In the genomic region with DNA sequence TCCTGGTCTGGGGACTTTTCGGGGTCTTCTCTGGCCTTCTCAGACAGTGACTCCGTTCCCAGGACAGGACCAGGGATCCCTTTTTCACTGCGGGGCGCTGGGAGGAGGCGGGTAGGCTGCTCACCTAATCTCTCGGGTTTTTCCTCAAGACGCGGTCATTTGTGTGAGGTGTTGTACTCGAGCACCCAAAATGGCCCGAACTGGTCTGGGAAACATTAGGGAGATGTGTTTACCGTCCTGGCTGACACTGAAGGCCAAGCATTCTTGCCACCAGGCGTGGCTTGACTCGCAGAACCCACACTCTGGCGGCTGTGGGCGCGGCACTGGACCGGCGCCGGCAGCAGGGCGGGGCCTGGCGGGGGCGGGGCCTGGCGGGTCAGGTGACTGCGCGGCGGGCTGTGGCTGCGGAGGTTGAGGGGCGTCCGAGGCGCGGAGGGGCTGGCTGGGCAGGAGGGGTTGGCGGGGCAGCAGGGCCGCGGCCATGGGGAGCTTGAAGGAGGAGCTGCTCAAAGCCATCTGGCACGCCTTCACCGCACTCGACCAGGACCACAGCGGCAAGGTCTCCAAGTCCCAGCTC, we compare ENCODE assay signal across 8 cellular contexts. TPM values are rescaled to one million over a fixed set of nuclear protein-coding genes. Genes with fewer than 3 reads are reported as not detected.
DNase-seq lines count a peak whose midpoint lies in the region; ATAC-seq and TF ChIP-seq lines count a peak whose summit lies in the region.

Gene SWAP70, plus strand, starts transcription at position 379 of the 577 bp plus-strand sequence. Its CDS starts 103 bp downstream, at position 482.

- peak within 1 kb of the TSS; percentile 53 for H3K27ac Mint-ChIP-seq in activated naive CD4-positive, alpha-beta T cell treated with anti-CD3 and anti-CD28 coated beads for 36 hours

- CTCF ChIA-PET in activated naive CD4-positive, alpha-beta T cell treated with anti-CD3 and anti-CD28 coated beads for 36 hours (lab: Charles Lee): no interaction called here

- H3K9me3 ChIP-seq in HUES48 (ENCODE audit: control insufficient read depth, insufficient read depth, low read length): peaks cover 3% of the 10 kb centered on the region; the same call in 1 of the 2 replicates

- H3K27me3 ChIP-seq in HUES48 (ENCODE audit: control insufficient read depth, insufficient read depth, low read length): no peaks in the 10 kb centered on the region

- peak within 1 kb of the TSS; percentile 90 for H3K27ac ChIP-seq in HUES48 (ENCODE audit: low read depth, low read length)

- H3K36me3 ChIP-seq in HUES48 (ENCODE audit: control insufficient read depth, insufficient read depth, low read length): peaks cover 5% of the 10 kb centered on the region; the same call in 1 of the 2 replicates

- peaks cover 17% of the 10 kb centered on the region for H3K4me1 Mint-ChIP-seq in activated naive CD4-positive, alpha-beta T cell treated with anti-CD3 and anti-CD28 coated beads for 36 hours (ENCODE audit: low read depth)

- intact Hi-C loops in activated naive CD4-positive, alpha-beta T cell treated with anti-CD3 and anti-CD28 coated beads for 36 hours (cut with micrococcal nuclease): loop anchor here (1.0 to 5.0 kb wide), 4 partner anchors 39 to 644 kb away; partner anchors contain the start of gene ADM

- peaks cover 4% of the 10 kb centered on the region for H3K36me3 Mint-ChIP-seq in activated naive CD4-positive, alpha-beta T cell treated with anti-CD3 and anti-CD28 coated beads for 36 hours (ENCODE audit: low read depth)

- peak within 1 kb of the TSS; percentile 98 for H3K4me3 ChIP-seq in HUES48 (ENCODE audit: low read depth, low read length)

- ATAC-seq in GM21423 (IDR thresholded peaks at IDR 0.05; ENCODE audit: unreplicated experiment): peak; percentile 86

- DNase-seq in DMS153 treated with DMSO at 0.1 percent for 48 hours (lab: John Stamatoyannopoulos, UW; ENCODE audit: unreplicated experiment) (peak; percentile 27), germinal center (ENCODE audit: low spot score) (peak; percentile 88), occipital lobe (lab: John Stamatoyannopoulos, UW) (peak; percentile 56), superior temporal gyrus (ENCODE audit: extremely low spot score) (peak; percentile 60)
- DNase-seq in activated naive CD4-positive, alpha-beta T cell treated with anti-CD3 and anti-CD28 coated beads for 36 hours: peak; percentile 72

- peak within 1 kb of the TSS; percentile 57 for H3K9ac ChIP-seq in HUES48 (ENCODE audit: low read depth, low read length)

- no peaks in the 10 kb centered on the region for H3K4me1 ChIP-seq in HUES48 (ENCODE audit: control insufficient read depth, insufficient read depth, low read length)

- peak within 1 kb of the TSS; percentile 85 for H3K4me3 Mint-ChIP-seq in activated naive CD4-positive, alpha-beta T cell treated with anti-CD3 and anti-CD28 coated beads for 36 hours

- peaks cover 8% of the 10 kb centered on the region for H3K9me3 Mint-ChIP-seq in activated naive CD4-positive, alpha-beta T cell treated with anti-CD3 and anti-CD28 coated beads for 36 hours

- peaks cover 35% of the 10 kb centered on the region for H3K27me3 Mint-ChIP-seq in activated naive CD4-positive, alpha-beta T cell treated with anti-CD3 and anti-CD28 coated beads for 36 hours (ENCODE audit: low read depth)

- peak; percentile 86 for TF ChIP-seq POLR2A in Raji (IDR thresholded peaks at IDR 0.05; ENCODE audit: insufficient read depth, low read depth, low read length)

RNA-seq across cellular contexts. Expression of gene SWAP70, which starts in this region (rescaled TPM):
- total RNA-seq in activated naive CD4-positive, alpha-beta T cell treated with anti-CD3 and anti-CD28 coated beads for 36 hours: 1 to 10 TPM; 8.2 to 9.5 TPM
- 13.7 TPM for total RNA-seq in occipital lobe

Comparison
In these comparisons a context has a peak if more than half of its experiments do, and no peak if none do; other contexts are left out.
1. Peak in every context shown above with its lines: DNase-seq, ATAC-seq, H3K4me3 ChIP-seq and H3K27ac ChIP-seq.
2. DNase-seq: peak in every context shown above with its lines; median percentile 88 in germinal center; 72 in activated naive CD4-positive, alpha-beta T cell treated with anti-CD3 and anti-CD28 coated beads for 36 hours; 60 in superior temporal gyrus; 56 in occipital lobe; 27 in DMS153 treated with DMSO at 0.1 percent for 48 hours.